ENCODE assay signal across 13 cellular contexts in genomic region chr6:123945386-123945785, GRCh38.
"Had no signal": no experiment of that assay in that cellular context is flagged by ENCODE, and none has a peak within 500 bp of the region (broad histone marks: within the 10 kb centered on the region; RNA-seq: fewer than 3 reads in every experiment).

No MANE protein-coding gene starts in this region.

- H3K36me3 ChIP-seq: brain microvascular endothelial cell, right lobe of liver had no signal

- H3K4me3 ChIP-seq: psoas muscle, right lobe of liver had no signal

- DNase-seq: activated CD4-positive, alpha-beta memory T cell treated with anti-CD3 and anti-CD28 coated beads for 36 hours; activated CD4-positive, alpha-beta T cell treated with anti-CD3 and anti-CD28 coated beads for 1 hour; activated gamma-delta T cell; activated T-cell treated with anti-CD3 and anti-CD28 coated beads, Interleukin-2, amount 50 U/mL, for 48 hours; amygdala; brain microvascular endothelial cell; foreskin keratinocyte; psoas muscle; right lobe of liver; stimulated activated CD4-positive, alpha-beta T cell treated with anti-CD3 and anti-CD28 coated beads, Interleukin-2, amount 100 ng/mL, for 24 hours; stimulated activated naive B cell treated with anti-CD40 and anti-IgM and Interleukin-4, amounts not matched to agents 10 μg/mL and 1 μg/mL and 100 μg/mL, for 72 hours; T-helper 9 cell had no signal

- H3K27ac ChIP-seq: brain microvascular endothelial cell, foreskin keratinocyte, psoas muscle, right lobe of liver had no signal

- H3K9me3 ChIP-seq: right lobe of liver had no signal

- H3K4me1 ChIP-seq: foreskin keratinocyte, right lobe of liver had no signal

- ATAC-seq: foreskin keratinocyte; natural killer cell treated with Interleukin-12 subunit alpha and Interleukin-12 subunit beta and Interleukin-15 and Interleukin-18, amount 100 ng/mL, for 72 hours; right lobe of liver; stimulated activated naive B cell treated with anti-CD40 and anti-IgM and Interleukin-4, amounts not matched to agents 10 μg/mL and 1 μg/mL and 100 μg/mL, for 72 hours had no signal

- H3K27me3 ChIP-seq: brain microvascular endothelial cell, right lobe of liver had no signal
